In genomic region chr10:5692476-5693358, GRCh38 we compare ENCODE assay signal across 8 cellular contexts. TPM values are rescaled to one million over a fixed set of nuclear protein-coding genes. Genes with fewer than 3 reads are reported as not detected.
DNase-seq lines count a peak whose midpoint lies in the region; ATAC-seq lines count a peak whose summit lies in the region.

No MANE protein-coding gene starts in this region.

- no peaks in the 10 kb centered on the region for H3K36me3 Mint-ChIP-seq in central memory CD8-positive, alpha-beta T cell (ENCODE audit: insufficient read depth)

- H3K27me3 Mint-ChIP-seq in central memory CD8-positive, alpha-beta T cell, result no peaks in the 10 kb centered on the region

- ATAC-seq in GM19023 (IDR thresholded peaks at IDR 0.05; ENCODE audit: unreplicated experiment) (peak; percentile 91), HG03103 (IDR thresholded peaks at IDR 0.05; ENCODE audit: low read depth, unreplicated experiment) (peak; percentile 72), left colon (peak; percentile 80)
- peak; percentile 90 for ATAC-seq in activated CD4-positive, CD25-positive, alpha-beta regulatory T cell treated with anti-CD3 and anti-CD28 coated beads, Interleukin-2, amount 50 U/mL, for 24 hours
- ATAC-seq in central memory CD8-positive, alpha-beta T cell (replicated peaks; ENCODE audit: extremely low read depth, poor library complexity, severe bottlenecking), result peak; percentile 90

- intact Hi-C loops in left colon (cut with DNase I, micrococcal nuclease), result no loop called here

- H3K9me3 Mint-ChIP-seq in central memory CD8-positive, alpha-beta T cell, result no peaks in the 10 kb centered on the region

- peak overlapping the region; percentile 58 for H3K4me3 Mint-ChIP-seq in central memory CD8-positive, alpha-beta T cell

- H3K27ac Mint-ChIP-seq in central memory CD8-positive, alpha-beta T cell (ENCODE audit: low read depth), result peak overlapping the region; percentile 85

- peak; percentile 37 to 38 for DNase-seq in central memory CD8-positive, alpha-beta T cell (ENCODE audit: low spot score in 2 of 2)
- peak; percentile 53 to 74 for DNase-seq in left colon
- peak; percentile 64 for DNase-seq in stimulated activated CD4-positive, alpha-beta T cell treated with anti-CD3 and anti-CD28 coated beads, Interleukin-2, amount 100 ng/mL, for 4 hours (ENCODE audit: low read depth)
- DNase-seq in NCI-H2029 treated with DMSO at 0.1 percent for 48 hours (lab: John Stamatoyannopoulos, UW), result no peak
- no peak for DNase-seq in MV-4-11 (lab: John Stamatoyannopoulos, UW)

- peaks cover 47% of the 10 kb centered on the region for H3K4me1 Mint-ChIP-seq in central memory CD8-positive, alpha-beta T cell

RNA-seq across cellular contexts. Expression of gene TASOR2, which starts 8.1 kb away (rescaled TPM):
- 10 to 100 TPM; 43.1 to 53.2 TPM for total RNA-seq in left colon

RNA-seq across cellular contexts. Expression of gene ASB13, which starts 26.3 kb away (rescaled TPM):
- total RNA-seq in left colon, result 10 to 100 TPM; 50.7 to 56.3 TPM

Comparison
In these comparisons a context has a peak if more than half of its experiments do, and no peak if none do; other contexts are left out.
1. DNase-seq: peak in central memory CD8-positive, alpha-beta T cell (2 of 2), left colon (2 of 2) and stimulated activated CD4-positive, alpha-beta T cell treated with anti-CD3 and anti-CD28 coated beads, Interleukin-2, amount 100 ng/mL, for 4 hours (single experiment); none in NCI-H2029 treated with DMSO at 0.1 percent for 48 hours (single experiment) and MV-4-11 (single experiment).
2. Peak in every context shown above with its lines, with median percentiles within 50 percentile points of each other: ATAC-seq.